Comparison of ENCODE assay signal across 1 cellular context in the genomic region with DNA sequence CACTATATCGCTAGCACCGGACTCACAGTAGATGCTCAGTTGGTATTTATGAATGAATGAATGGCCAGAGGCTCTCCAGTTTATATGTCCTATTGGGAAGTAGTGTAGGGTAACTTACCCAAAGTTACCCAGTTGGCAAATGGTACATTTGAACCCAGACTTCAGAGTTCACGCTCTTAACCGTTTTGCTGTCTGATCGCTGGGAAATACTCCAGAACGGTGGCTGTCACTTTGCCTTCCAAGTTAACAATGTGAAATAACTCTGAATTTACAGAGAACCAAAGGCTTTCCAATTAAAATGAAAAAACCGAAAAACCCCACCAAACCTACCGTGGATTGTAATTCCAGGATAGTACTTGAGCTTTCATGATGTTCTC.
TF ChIP-seq lines count a peak whose summit lies in the region.

No MANE protein-coding gene starts in this region.

TF ChIP-seq in K562, 482 proteins besides CTCF, POLR2A, EP300 and RAD21 (continued from another document):
- TF ChIP-seq GATAD2B (IDR thresholded peaks at IDR 0.05; ENCODE audit: borderline replicate concordance), result no peak; the same call in 1 of the 2 replicates
- no peak for TF ChIP-seq KDM2B (CRISPR knock-in tag; IDR thresholded peaks at IDR 0.05)
- TF ChIP-seq ZNF239 (CRISPR knock-in tag; IDR thresholded peaks at IDR 0.05), result no peak
- TF ChIP-seq HDAC3 (IDR thresholded peaks at IDR 0.05; ENCODE audit: borderline replicate concordance, partially characterized antibody), result peak; percentile 8
